ENCODE assay signal across 25 cellular contexts in genomic region chr2:105652014-105652796, GRCh38.
"Had no signal": no experiment of that assay in that cellular context is flagged by ENCODE, and none has a peak within 500 bp of the region (broad histone marks: within the 10 kb centered on the region; RNA-seq: fewer than 3 reads in every experiment).

No MANE protein-coding gene starts in this region.

- H3K27ac Mint-ChIP-seq: activated CD4-positive, alpha-beta memory T cell treated with anti-CD3 and anti-CD28 coated beads, Interleukin-2, amount 10 ng/mL, durations not matched to agents 7 days and 5 days; activated naive CD8-positive, alpha-beta T cell treated with anti-CD3 and anti-CD28 coated beads, Interleukin-2, amount 50 U/mL, for 24 hours; nephron progenitor cell; T-helper 17 cell; type B pancreatic cell had no signal

- H3K4me1 Mint-ChIP-seq: activated CD4-positive, alpha-beta memory T cell treated with anti-CD3 and anti-CD28 coated beads, Interleukin-2, amount 10 ng/mL, durations not matched to agents 7 days and 5 days; nephron progenitor cell had no signal

- H3K36me3 ChIP-seq: right atrium auricular region, suprapubic skin, vagina had no signal

- H3K4me3 Mint-ChIP-seq: activated CD4-positive, alpha-beta memory T cell treated with anti-CD3 and anti-CD28 coated beads, Interleukin-2, amount 10 ng/mL, durations not matched to agents 7 days and 5 days; activated naive CD8-positive, alpha-beta T cell treated with anti-CD3 and anti-CD28 coated beads, Interleukin-2, amount 50 U/mL, for 24 hours; nephron progenitor cell; stimulated activated naive CD8-positive, alpha-beta T cell treated with anti-CD3 and anti-CD28 coated beads, Interleukin-15, amount 100 ng/mL, for 72 hours; T-helper 17 cell; type B pancreatic cell had no signal

- H3K27ac ChIP-seq: hepatocyte, right atrium auricular region, suprapubic skin, vagina had no signal

- DNase-seq: activated CD4-positive, alpha-beta memory T cell treated with anti-CD3 and anti-CD28 coated beads, Interleukin-2, amount 10 ng/mL, durations not matched to agents 7 days and 5 days; activated CD4-positive, alpha-beta T cell treated with anti-CD3 and anti-CD28 coated beads for 4 hours; activated CD4-positive, CD25-positive, alpha-beta regulatory T cell; activated gamma-delta T cell; activated naive CD4-positive, alpha-beta T cell treated with anti-CD3 and anti-CD28 coated beads, Interleukin-2, amount 50 U/mL, for 16 hours; activated naive CD8-positive, alpha-beta T cell treated with anti-CD3 and anti-CD28 coated beads, Interleukin-2, amount 50 U/mL, for 24 hours; cerebellar nuclear complex; effector CD8-positive, alpha-beta T cell; glutamatergic neuron; midbrain; nephron progenitor cell; occipital lobe; posterior cingulate gyrus; stimulated activated CD4-positive, alpha-beta T cell treated with anti-CD3 and anti-CD28 coated beads, Interleukin-4, amount 100 ng/mL, for 24 hours; stimulated activated naive CD8-positive, alpha-beta T cell treated with anti-CD3 and anti-CD28 coated beads, Interleukin-15, amount 100 ng/mL, for 72 hours; SW 1271; T-helper 17 cell had no signal

- H3K9me3 Mint-ChIP-seq: activated CD4-positive, alpha-beta memory T cell treated with anti-CD3 and anti-CD28 coated beads, Interleukin-2, amount 10 ng/mL, durations not matched to agents 7 days and 5 days; activated naive CD8-positive, alpha-beta T cell treated with anti-CD3 and anti-CD28 coated beads, Interleukin-2, amount 50 U/mL, for 24 hours; type B pancreatic cell had no signal

- H3K4me1 ChIP-seq: right atrium auricular region, suprapubic skin, vagina had no signal

- H3K9me3 ChIP-seq: right atrium auricular region, suprapubic skin, vagina had no signal

- ATAC-seq: activated naive CD8-positive, alpha-beta T cell treated with anti-CD3 and anti-CD28 coated beads, Interleukin-2, amount 50 U/mL, for 24 hours; esophagus mucosa; stimulated activated naive CD8-positive, alpha-beta T cell treated with anti-CD3 and anti-CD28 coated beads, Interleukin-15, amount 100 ng/mL, for 72 hours; T-helper 17 cell had no signal

- H3K4me3 ChIP-seq: hepatocyte, right atrium auricular region, suprapubic skin, vagina had no signal

- H3K27me3 Mint-ChIP-seq: activated naive CD8-positive, alpha-beta T cell treated with anti-CD3 and anti-CD28 coated beads, Interleukin-2, amount 50 U/mL, for 24 hours; stimulated activated naive CD8-positive, alpha-beta T cell treated with anti-CD3 and anti-CD28 coated beads, Interleukin-15, amount 100 ng/mL, for 72 hours had no signal

- H3K4me2 ChIP-seq: hepatocyte had no signal

- FAIRE-seq: frontal cortex, islet of Langerhans had no signal

- H3K27me3 ChIP-seq: hepatocyte, right atrium auricular region, vagina had no signal

- H3K79me2 ChIP-seq: hepatocyte had no signal

- H2AFZ ChIP-seq: hepatocyte had no signal

- H3K36me3 Mint-ChIP-seq: type B pancreatic cell had no signal
